Comparison of ENCODE assay signal across 9 cellular contexts in the genomic region with DNA sequence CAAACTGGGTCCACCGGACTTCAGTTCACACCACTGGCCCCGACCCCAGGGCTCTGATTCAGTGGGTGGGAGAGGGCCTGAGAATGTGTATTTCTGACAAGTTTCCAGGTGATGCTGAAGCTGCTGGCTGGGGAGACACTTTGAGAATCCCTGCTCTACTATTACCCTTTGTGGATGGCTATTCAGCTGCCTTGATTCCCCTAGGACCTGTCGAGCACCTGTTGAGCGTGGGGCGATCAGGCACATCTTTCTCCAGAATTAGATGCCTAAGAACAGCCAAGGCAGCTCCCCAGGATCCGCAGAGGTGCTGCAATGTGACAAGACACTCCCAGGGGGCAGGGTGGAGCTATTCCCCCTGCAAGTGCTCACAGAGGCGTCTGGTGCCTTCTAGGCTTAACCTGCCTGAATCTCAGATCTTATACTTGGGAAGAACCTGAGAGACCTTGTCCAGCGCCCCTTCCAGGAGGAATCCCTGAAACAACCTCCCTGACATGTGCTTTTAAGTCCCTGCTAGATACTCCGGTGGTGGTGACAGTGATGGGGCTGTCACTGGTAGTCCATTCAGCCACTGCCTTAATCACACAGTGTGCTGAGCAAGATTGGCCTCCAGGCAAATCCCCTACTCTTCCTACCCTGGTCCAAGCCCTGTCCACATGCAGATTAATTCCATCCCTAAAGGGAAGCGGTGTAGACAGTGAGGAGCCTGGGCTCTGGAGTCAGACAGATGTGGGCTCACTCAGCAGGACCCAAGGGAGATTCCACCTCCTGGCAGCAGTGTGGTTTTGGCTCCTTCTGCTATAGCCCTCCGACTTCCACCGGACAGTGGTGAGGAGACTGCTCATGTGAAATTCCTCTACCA. TPM values are rescaled to one million over a fixed set of nuclear protein-coding genes. Genes with fewer than 3 reads are reported as not detected.
DNase-seq lines count a peak whose midpoint lies in the region; ATAC-seq and TF ChIP-seq lines count a peak whose summit lies in the region.
"Had no signal": no experiment of that assay in that cellular context is flagged by ENCODE, and none has a peak within 500 bp of the region (broad histone marks: within the 10 kb centered on the region; RNA-seq: fewer than 3 reads in every experiment).

No MANE protein-coding gene starts in this region.

- ATAC-seq in stimulated activated memory B cell treated with anti-CD40 and anti-IgM and Interleukin-4, amounts not matched to agents 10 μg/mL and 1 μg/mL and 100 μg/mL, for 72 hours = no peak

- H3K9me3 Mint-ChIP-seq in stimulated activated memory B cell treated with anti-CD40 and anti-IgM and Interleukin-4, amounts not matched to agents 10 μg/mL and 1 μg/mL and 100 μg/mL, for 72 hours = no peaks in the 10 kb centered on the region
- no peaks in the 10 kb centered on the region for H3K9me3 Mint-ChIP-seq in activated T-cell treated with anti-CD3 and anti-CD28 coated beads, Interleukin-2, amount 50 U/mL, for 24 hours

- no peaks in the 10 kb centered on the region for H3K36me3 Mint-ChIP-seq in stimulated activated memory B cell treated with anti-CD40 and anti-IgM and Interleukin-4, amounts not matched to agents 10 μg/mL and 1 μg/mL and 100 μg/mL, for 72 hours
- no peaks in the 10 kb centered on the region for H3K36me3 Mint-ChIP-seq in activated T-cell treated with anti-CD3 and anti-CD28 coated beads, Interleukin-2, amount 50 U/mL, for 24 hours (ENCODE audit: low read depth)

- H3K4me1 Mint-ChIP-seq in stimulated activated memory B cell treated with anti-CD40 and anti-IgM and Interleukin-4, amounts not matched to agents 10 μg/mL and 1 μg/mL and 100 μg/mL, for 72 hours = no peaks in the 10 kb centered on the region
- peaks cover 17% of the 10 kb centered on the region for H3K4me1 Mint-ChIP-seq in activated T-cell treated with anti-CD3 and anti-CD28 coated beads, Interleukin-2, amount 50 U/mL, for 24 hours (ENCODE audit: low read depth)

- H3K4me3 ChIP-seq in epithelial cell of esophagus (ENCODE audit: low read length) = no peak overlapping the region
- H3K4me3 ChIP-seq: pancreas had no signal

- peak; percentile 35 for TF ChIP-seq CTCF in epithelial cell of esophagus (IDR thresholded peaks at IDR 0.05; ENCODE audit: insufficient read depth, low read depth, low read length, missing control alignments)

- H3K27ac Mint-ChIP-seq in stimulated activated memory B cell treated with anti-CD40 and anti-IgM and Interleukin-4, amounts not matched to agents 10 μg/mL and 1 μg/mL and 100 μg/mL, for 72 hours = no peak overlapping the region
- H3K27ac Mint-ChIP-seq in activated T-cell treated with anti-CD3 and anti-CD28 coated beads, Interleukin-2, amount 50 U/mL, for 24 hours = no peak overlapping the region

- DNase-seq in stimulated activated CD4-positive, alpha-beta T cell treated with anti-CD3 and anti-CD28 coated beads, Interleukin-15, amount 100 ng/mL, for 24 hours = peak; percentile 30
- no peak for DNase-seq in stimulated activated CD4-positive, alpha-beta T cell treated with anti-CD3 and anti-CD28 coated beads, Interleukin-4, amount 100 ng/mL, for 24 hours
- DNase-seq in NCI-H510A (lab: John Stamatoyannopoulos, UW) = peak; percentile 17
- peak; percentile 26 for DNase-seq in epithelial cell of esophagus (ENCODE audit: low read depth)
- no peak for DNase-seq in mucosa of gallbladder (ENCODE audit: low spot score)
- no peak for DNase-seq in activated T-cell treated with anti-CD3 and anti-CD28 coated beads, Interleukin-2, amount 50 U/mL, for 24 hours
- DNase-seq in DMS79 (lab: John Stamatoyannopoulos, UW) = no peak
- DNase-seq: pancreas had no signal

- H3K27me3 Mint-ChIP-seq in stimulated activated memory B cell treated with anti-CD40 and anti-IgM and Interleukin-4, amounts not matched to agents 10 μg/mL and 1 μg/mL and 100 μg/mL, for 72 hours = peaks cover 22% of the 10 kb centered on the region
- H3K27me3 Mint-ChIP-seq in activated T-cell treated with anti-CD3 and anti-CD28 coated beads, Interleukin-2, amount 50 U/mL, for 24 hours = no peaks in the 10 kb centered on the region

- no peak overlapping the region for H3K4me3 Mint-ChIP-seq in stimulated activated memory B cell treated with anti-CD40 and anti-IgM and Interleukin-4, amounts not matched to agents 10 μg/mL and 1 μg/mL and 100 μg/mL, for 72 hours
- H3K4me3 Mint-ChIP-seq in activated T-cell treated with anti-CD3 and anti-CD28 coated beads, Interleukin-2, amount 50 U/mL, for 24 hours = no peak overlapping the region

RNA-seq across cellular contexts. Expression of a gene that starts 43.4 kb away (rescaled TPM):
- total RNA-seq in mucosa of gallbladder = 0.09 TPM

Comparison
In these comparisons a context has a peak if more than half of its experiments do, and no peak if none do; other contexts are left out.
1. DNase-seq: peak in stimulated activated CD4-positive, alpha-beta T cell treated with anti-CD3 and anti-CD28 coated beads, Interleukin-15, amount 100 ng/mL, for 24 hours (single experiment), NCI-H510A (single experiment) and epithelial cell of esophagus (single experiment); none in stimulated activated CD4-positive, alpha-beta T cell treated with anti-CD3 and anti-CD28 coated beads, Interleukin-4, amount 100 ng/mL, for 24 hours (single experiment), mucosa of gallbladder (single experiment), activated T-cell treated with anti-CD3 and anti-CD28 coated beads, Interleukin-2, amount 50 U/mL, for 24 hours (single experiment) and DMS79 (single experiment).